35 cellular contexts compared by ENCODE assay signal in the genomic region with DNA sequence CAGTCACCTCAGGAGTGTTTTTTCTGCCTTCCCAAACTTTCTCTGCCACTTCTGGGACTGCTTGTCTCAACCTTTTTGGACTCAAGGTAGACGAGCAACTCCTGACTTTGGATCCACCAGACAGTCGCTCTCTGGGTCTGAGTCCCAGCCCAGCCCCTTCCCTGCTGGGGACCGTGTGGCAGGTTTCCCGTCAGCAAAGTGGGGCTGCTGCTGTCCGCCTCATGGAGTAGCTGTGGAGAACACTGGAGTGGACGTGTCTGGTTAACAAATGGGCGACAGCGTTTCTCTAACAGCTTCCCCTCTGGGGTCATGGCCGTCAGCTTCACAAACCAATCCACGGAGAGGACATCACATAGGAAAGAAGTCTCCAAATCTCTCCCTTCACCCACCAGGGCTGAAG.
"Had no signal": no experiment of that assay in that cellular context is flagged by ENCODE, and none has a peak within 500 bp of the region (broad histone marks: within the 10 kb centered on the region; RNA-seq: fewer than 3 reads in every experiment).

No MANE protein-coding gene starts in this region.

- H3K9me3 Mint-ChIP-seq: activated CD4-positive, alpha-beta memory T cell treated with anti-CD3 and anti-CD28 coated beads for 36 hours; activated CD4-positive, alpha-beta T cell treated with anti-CD3 and anti-CD28 coated beads, Interleukin-2, amount 10 ng/mL, durations not matched to agents 24 days and 14 days; activated CD8-positive, alpha-beta T cell treated with anti-CD3 and anti-CD28 coated beads for 36 hours; activated naive CD4-positive, alpha-beta T cell treated with anti-CD3 and anti-CD28 coated beads for 36 hours; activated naive CD4-positive, alpha-beta T cell treated with anti-CD3 and anti-CD28 coated beads, Interleukin-2, amount 50 U/mL, for 72 hours; activated naive CD8-positive, alpha-beta T cell treated with anti-CD3 and anti-CD28 coated beads for 36 hours; activated T-cell treated with anti-CD3 and anti-CD28 coated beads, Interleukin-2, amount 50 U/mL, for 4 hours; activated T-cell treated with anti-CD3 and anti-CD28 coated beads, Interleukin-2, amount 50 U/mL, for 72 hours; activated T-helper 17 cell treated with anti-CD3 and anti-CD28 coated beads, Interleukin-2, amount 50 U/mL, for 72 hours; T-helper 2 cell treated with Interferon-gamma antibody and Interleukin-4, amounts not matched to agents 5 μg/mL and 100 μg/mL, for 36 hours had no signal

- H3K4me1 Mint-ChIP-seq: activated B cell treated with CpG ODN at 0.5 μM for 24 hours; activated CD4-positive, alpha-beta T cell treated with anti-CD3 and anti-CD28 coated beads, Interleukin-2, amount 10 ng/mL, durations not matched to agents 24 days and 14 days; activated naive CD8-positive, alpha-beta T cell treated with anti-CD3 and anti-CD28 coated beads for 36 hours; activated T-helper 17 cell treated with anti-CD3 and anti-CD28 coated beads, Interleukin-2, amount 50 U/mL, for 72 hours had no signal

- H3K27ac Mint-ChIP-seq: activated B cell treated with CpG ODN at 0.5 μM for 24 hours; activated CD4-positive, alpha-beta memory T cell treated with anti-CD3 and anti-CD28 coated beads for 36 hours; activated CD4-positive, alpha-beta T cell treated with anti-CD3 and anti-CD28 coated beads, Interleukin-2, amount 10 ng/mL, durations not matched to agents 24 days and 14 days; activated CD8-positive, alpha-beta T cell treated with anti-CD3 and anti-CD28 coated beads for 36 hours; activated naive CD4-positive, alpha-beta T cell treated with anti-CD3 and anti-CD28 coated beads for 36 hours; activated naive CD4-positive, alpha-beta T cell treated with anti-CD3 and anti-CD28 coated beads, Interleukin-2, amount 50 U/mL, for 72 hours; activated naive CD8-positive, alpha-beta T cell treated with anti-CD3 and anti-CD28 coated beads for 36 hours; activated T-cell treated with anti-CD3 and anti-CD28 coated beads, Interleukin-2, amount 50 U/mL, for 72 hours; activated T-helper 1 cell treated with anti-CD3 and anti-CD28 coated beads, Interleukin-12 subunit alpha, Interleukin-12 subunit beta, Interleukin-2, Interleukin-4 antibody, amounts not matched to agents 30 ng/mL and 10 ng/mL and 1 ng/mL, durations not matched to agents 14 hours and 24 hours and 36 hours; activated T-helper 17 cell treated with anti-CD3 and anti-CD28 coated beads, Interleukin-2, amount 50 U/mL, for 72 hours; T-helper 1 cell treated with Interleukin-12 subunit alpha and Interleukin-12 subunit beta and Interleukin-4 antibody, amounts not matched to agents 30 μg/mL and 1 μg/mL, for 36 hours; T-helper 2 cell treated with Interferon-gamma antibody and Interleukin-4, amounts not matched to agents 5 μg/mL and 100 μg/mL, for 36 hours had no signal

- H3K27ac ChIP-seq: adrenal gland, body of pancreas, brain microvascular endothelial cell, breast epithelium, VCaP had no signal

- H3K9me3 ChIP-seq: adrenal gland, body of pancreas, breast epithelium had no signal

- H3K36me3 Mint-ChIP-seq: activated CD4-positive, alpha-beta memory T cell treated with anti-CD3 and anti-CD28 coated beads for 36 hours; activated naive CD4-positive, alpha-beta T cell treated with anti-CD3 and anti-CD28 coated beads, Interleukin-2, amount 50 U/mL, for 72 hours; activated naive CD8-positive, alpha-beta T cell treated with anti-CD3 and anti-CD28 coated beads for 36 hours had no signal

- H3K27me3 ChIP-seq: body of pancreas, brain microvascular endothelial cell, breast epithelium had no signal

- H3K36me3 ChIP-seq: adrenal gland, brain microvascular endothelial cell, breast epithelium had no signal

- H3K4me3 ChIP-seq: adrenal gland, body of pancreas, breast epithelium had no signal

- ATAC-seq: activated CD8-positive, alpha-beta T cell treated with anti-CD3 and anti-CD28 coated beads for 36 hours; activated naive CD4-positive, alpha-beta T cell treated with anti-CD3 and anti-CD28 coated beads, Interleukin-2, amount 50 U/mL, for 72 hours; activated T-cell treated with anti-CD3 and anti-CD28 coated beads, Interleukin-2, amount 50 U/mL, for 4 hours; activated T-cell treated with anti-CD3 and anti-CD28 coated beads, Interleukin-2, amount 50 U/mL, for 72 hours; activated T-helper 17 cell treated with anti-CD3 and anti-CD28 coated beads, Interleukin-2, amount 50 U/mL, for 72 hours; body of pancreas had no signal

- DNase-seq: activated B cell treated with CpG ODN at 0.5 μM for 24 hours; activated CD4-positive, alpha-beta memory T cell treated with anti-CD3 and anti-CD28 coated beads for 36 hours; activated CD4-positive, alpha-beta T cell treated with anti-CD3 and anti-CD28 coated beads for 4 hours; activated CD4-positive, alpha-beta T cell treated with anti-CD3 and anti-CD28 coated beads, Interleukin-2, amount 10 ng/mL, durations not matched to agents 24 days and 14 days; activated CD4-positive, alpha-beta T cell treated with anti-CD3 and anti-CD28 coated beads, Interleukin-2, amount 50 U/mL, for 1 hour; activated CD4-positive, alpha-beta T cell treated with anti-CD3 and anti-CD28 coated beads, Interleukin-2, amount 50 U/mL, for 4 hours; activated CD4-positive, CD25-positive, alpha-beta regulatory T cell treated with anti-CD3 and anti-CD28 coated beads, Interleukin-2, amount 50 U/mL, for 72 hours; activated CD8-positive, alpha-beta memory T cell treated with anti-CD3 and anti-CD28 coated beads, Interleukin-2, amount 50 U/mL, for 4 hours; activated CD8-positive, alpha-beta T cell treated with anti-CD3 and anti-CD28 coated beads for 36 hours; activated gamma-delta T cell treated with Interleukin-2 at 50 U/mL for 16 hours; activated naive CD4-positive, alpha-beta T cell; activated naive CD4-positive, alpha-beta T cell treated with anti-CD3 and anti-CD28 coated beads for 36 hours; activated naive CD4-positive, alpha-beta T cell treated with anti-CD3 and anti-CD28 coated beads, Interleukin-2, amount 50 U/mL, for 16 hours; activated naive CD8-positive, alpha-beta T cell treated with anti-CD3 and anti-CD28 coated beads for 36 hours; activated T-cell treated with anti-CD3 and anti-CD28 coated beads for 4 hours; activated T-cell treated with anti-CD3 and anti-CD28 coated beads, Interleukin-2, amount 50 U/mL, for 1 hour; activated T-cell treated with anti-CD3 and anti-CD28 coated beads, Interleukin-2, amount 50 U/mL, for 4 hours; activated T-cell treated with anti-CD3 and anti-CD28 coated beads, Interleukin-2, amount 50 U/mL, for 72 hours; adrenal gland; amniotic stem cell; aorta; body of pancreas; brain microvascular endothelial cell; central memory CD4-positive, alpha-beta T cell; SW 1271; T-helper 1 cell; T-helper 2 cell; T-helper 9 cell had no signal

- H3K4me1 ChIP-seq: adrenal gland, body of pancreas, breast epithelium had no signal

- H3K4me3 Mint-ChIP-seq: activated B cell treated with CpG ODN at 0.5 μM for 24 hours; activated CD4-positive, alpha-beta memory T cell treated with anti-CD3 and anti-CD28 coated beads for 36 hours; activated CD4-positive, alpha-beta T cell treated with anti-CD3 and anti-CD28 coated beads, Interleukin-2, amount 10 ng/mL, durations not matched to agents 24 days and 14 days; activated CD8-positive, alpha-beta T cell treated with anti-CD3 and anti-CD28 coated beads for 36 hours; activated naive CD4-positive, alpha-beta T cell treated with anti-CD3 and anti-CD28 coated beads for 36 hours; activated naive CD8-positive, alpha-beta T cell treated with anti-CD3 and anti-CD28 coated beads for 36 hours; activated T-cell treated with anti-CD3 and anti-CD28 coated beads, Interleukin-2, amount 50 U/mL, for 4 hours; activated T-cell treated with anti-CD3 and anti-CD28 coated beads, Interleukin-2, amount 50 U/mL, for 72 hours; activated T-helper 1 cell treated with anti-CD3 and anti-CD28 coated beads, Interleukin-12 subunit alpha, Interleukin-12 subunit beta, Interleukin-2, Interleukin-4 antibody, amounts not matched to agents 30 ng/mL and 10 ng/mL and 1 ng/mL, durations not matched to agents 14 hours and 24 hours and 36 hours; activated T-helper 17 cell treated with anti-CD3 and anti-CD28 coated beads, Interleukin-2, amount 50 U/mL, for 72 hours; T-helper 1 cell treated with Interleukin-12 subunit alpha and Interleukin-12 subunit beta and Interleukin-4 antibody, amounts not matched to agents 30 μg/mL and 1 μg/mL, for 36 hours; T-helper 2 cell treated with Interferon-gamma antibody and Interleukin-4, amounts not matched to agents 5 μg/mL and 100 μg/mL, for 36 hours had no signal
